1 cellular context compared by ENCODE assay signal in the genomic region with DNA sequence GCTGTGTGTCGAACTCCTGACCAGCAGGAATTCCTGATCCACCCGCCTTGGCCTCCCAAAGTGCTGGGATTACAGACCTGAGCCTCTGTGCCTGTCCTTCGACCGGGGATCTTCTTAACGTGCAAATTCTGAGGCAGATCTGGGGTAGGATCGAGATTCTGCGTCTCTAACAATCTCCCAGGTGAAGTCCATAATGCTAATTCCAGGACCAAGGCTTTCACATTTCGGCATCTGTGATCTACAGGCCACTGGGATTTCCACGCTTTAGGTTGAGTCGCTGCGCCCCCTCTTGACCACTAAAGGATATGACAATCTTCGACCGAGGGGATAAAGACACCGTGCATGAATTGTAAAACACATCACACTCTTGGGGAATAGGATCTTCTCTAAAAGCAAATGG.
A peak's percentile ranks its signal among the peaks of the same experiment; 100 is the strongest.
TF ChIP-seq lines count a peak whose summit lies in the region.

No MANE protein-coding gene starts in this region.

TF ChIP-seq in HepG2, 621 proteins besides CTCF, POLR2A, EP300 and RAD21 (continued from another document and continues in another):
- TF ChIP-seq, protein P1, sequence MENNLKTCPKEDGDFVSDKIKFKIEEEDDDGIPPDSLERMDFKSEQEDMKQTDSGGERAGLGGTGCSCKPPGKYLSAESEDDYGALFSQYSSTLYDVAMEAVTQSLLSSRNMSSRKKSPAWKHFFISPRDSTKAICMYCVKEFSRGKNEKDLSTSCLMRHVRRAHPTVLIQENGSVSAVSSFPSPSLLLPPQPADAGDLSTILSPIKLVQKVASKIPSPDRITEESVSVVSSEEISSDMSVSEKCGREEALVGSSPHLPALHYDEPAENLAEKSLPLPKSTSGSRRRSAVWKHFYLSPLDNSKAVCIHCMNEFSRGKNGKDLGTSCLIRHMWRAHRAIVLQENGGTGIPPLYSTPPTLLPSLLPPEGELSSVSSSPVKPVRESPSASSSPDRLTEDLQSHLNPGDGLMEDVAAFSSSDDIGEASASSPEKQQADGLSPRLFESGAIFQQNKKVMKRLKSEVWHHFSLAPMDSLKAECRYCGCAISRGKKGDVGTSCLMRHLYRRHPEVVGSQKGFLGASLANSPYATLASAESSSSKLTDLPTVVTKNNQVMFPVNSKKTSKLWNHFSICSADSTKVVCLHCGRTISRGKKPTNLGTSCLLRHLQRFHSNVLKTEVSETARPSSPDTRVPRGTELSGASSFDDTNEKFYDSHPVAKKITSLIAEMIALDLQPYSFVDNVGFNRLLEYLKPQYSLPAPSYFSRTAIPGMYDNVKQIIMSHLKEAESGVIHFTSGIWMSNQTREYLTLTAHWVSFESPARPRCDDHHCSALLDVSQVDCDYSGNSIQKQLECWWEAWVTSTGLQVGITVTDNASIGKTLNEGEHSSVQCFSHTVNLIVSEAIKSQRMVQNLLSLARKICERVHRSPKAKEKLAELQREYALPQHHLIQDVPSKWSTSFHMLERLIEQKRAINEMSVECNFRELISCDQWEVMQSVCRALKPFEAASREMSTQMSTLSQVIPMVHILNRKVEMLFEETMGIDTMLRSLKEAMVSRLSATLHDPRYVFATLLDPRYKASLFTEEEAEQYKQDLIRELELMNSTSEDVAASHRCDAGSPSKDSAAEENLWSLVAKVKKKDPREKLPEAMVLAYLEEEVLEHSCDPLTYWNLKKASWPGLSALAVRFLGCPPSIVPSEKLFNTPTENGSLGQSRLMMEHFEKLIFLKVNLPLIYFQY (CRISPR knock-in tag; IDR thresholded peaks at IDR 0.05; ENCODE audit: borderline replicate concordance) = 0 out of 2 replicates have a peak, but pooled peaks have one; percentile 24
- TF ChIP-seq KDM5A (IDR thresholded peaks at IDR 0.05; ENCODE audit: borderline replicate concordance, low read length) (no peak), ZNF232 (CRISPR knock-in tag; IDR thresholded peaks at IDR 0.05; ENCODE audit: borderline replicate concordance) (0 out of 2 replicates have a peak, but pooled peaks have one; percentile 13), ELF3 (CRISPR knock-in tag; IDR thresholded peaks at IDR 0.05) (peak; percentile 18; the same call in 1 of the 2 replicates), ZMYM3 (CRISPR knock-in tag; IDR thresholded peaks at IDR 0.05) (no peak), ARID2 (CRISPR knock-in tag; IDR thresholded peaks at IDR 0.05; ENCODE audit: borderline replicate concordance) (no peak), ZNF644 (CRISPR knock-in tag; IDR thresholded peaks at IDR 0.05; ENCODE audit: low read depth) (0 out of 2 replicates have a peak, but pooled peaks have one; percentile 24), THAP11 (CRISPR knock-in tag; IDR thresholded peaks at IDR 0.05) (0 out of 2 replicates have a peak, but pooled peaks have one; percentile 17), STAG1 (CRISPR knock-in tag; IDR thresholded peaks at IDR 0.05) (peak; percentile 96), ZNF367 (CRISPR knock-in tag; IDR thresholded peaks at IDR 0.05; ENCODE audit: borderline replicate concordance) (no peak), NCOA5 (CRISPR knock-in tag; IDR thresholded peaks at IDR 0.05) (no peak), KDM5B (CRISPR knock-in tag; IDR thresholded peaks at IDR 0.05; ENCODE audit: borderline replicate concordance) (no peak), MED1 (CRISPR knock-in tag; IDR thresholded peaks at IDR 0.05) (no peak), ZNF20 (CRISPR knock-in tag; IDR thresholded peaks at IDR 0.05) (no peak), MIER3 (CRISPR knock-in tag; IDR thresholded peaks at IDR 0.05; ENCODE audit: borderline replicate concordance) (0 out of 2 replicates have a peak, but pooled peaks have one; percentile 26)
- TF ChIP-seq, protein P2, sequence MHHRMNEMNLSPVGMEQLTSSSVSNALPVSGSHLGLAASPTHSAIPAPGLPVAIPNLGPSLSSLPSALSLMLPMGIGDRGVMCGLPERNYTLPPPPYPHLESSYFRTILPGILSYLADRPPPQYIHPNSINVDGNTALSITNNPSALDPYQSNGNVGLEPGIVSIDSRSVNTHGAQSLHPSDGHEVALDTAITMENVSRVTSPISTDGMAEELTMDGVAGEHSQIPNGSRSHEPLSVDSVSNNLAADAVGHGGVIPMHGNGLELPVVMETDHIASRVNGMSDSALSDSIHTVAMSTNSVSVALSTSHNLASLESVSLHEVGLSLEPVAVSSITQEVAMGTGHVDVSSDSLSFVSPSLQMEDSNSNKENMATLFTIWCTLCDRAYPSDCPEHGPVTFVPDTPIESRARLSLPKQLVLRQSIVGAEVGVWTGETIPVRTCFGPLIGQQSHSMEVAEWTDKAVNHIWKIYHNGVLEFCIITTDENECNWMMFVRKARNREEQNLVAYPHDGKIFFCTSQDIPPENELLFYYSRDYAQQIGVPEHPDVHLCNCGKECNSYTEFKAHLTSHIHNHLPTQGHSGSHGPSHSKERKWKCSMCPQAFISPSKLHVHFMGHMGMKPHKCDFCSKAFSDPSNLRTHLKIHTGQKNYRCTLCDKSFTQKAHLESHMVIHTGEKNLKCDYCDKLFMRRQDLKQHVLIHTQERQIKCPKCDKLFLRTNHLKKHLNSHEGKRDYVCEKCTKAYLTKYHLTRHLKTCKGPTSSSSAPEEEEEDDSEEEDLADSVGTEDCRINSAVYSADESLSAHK (CRISPR knock-in tag; IDR thresholded peaks at IDR 0.05; ENCODE audit: borderline replicate concordance) = no peak
- TF ChIP-seq, protein P3, sequence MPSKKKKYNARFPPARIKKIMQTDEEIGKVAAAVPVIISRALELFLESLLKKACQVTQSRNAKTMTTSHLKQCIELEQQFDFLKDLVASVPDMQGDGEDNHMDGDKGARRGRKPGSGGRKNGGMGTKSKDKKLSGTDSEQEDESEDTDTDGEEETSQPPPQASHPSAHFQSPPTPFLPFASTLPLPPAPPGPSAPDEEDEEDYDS (CRISPR knock-in tag; IDR thresholded peaks at IDR 0.05) = peak; percentile 13; the same call in 1 of the 2 replicates
- TF ChIP-seq, protein P4, sequence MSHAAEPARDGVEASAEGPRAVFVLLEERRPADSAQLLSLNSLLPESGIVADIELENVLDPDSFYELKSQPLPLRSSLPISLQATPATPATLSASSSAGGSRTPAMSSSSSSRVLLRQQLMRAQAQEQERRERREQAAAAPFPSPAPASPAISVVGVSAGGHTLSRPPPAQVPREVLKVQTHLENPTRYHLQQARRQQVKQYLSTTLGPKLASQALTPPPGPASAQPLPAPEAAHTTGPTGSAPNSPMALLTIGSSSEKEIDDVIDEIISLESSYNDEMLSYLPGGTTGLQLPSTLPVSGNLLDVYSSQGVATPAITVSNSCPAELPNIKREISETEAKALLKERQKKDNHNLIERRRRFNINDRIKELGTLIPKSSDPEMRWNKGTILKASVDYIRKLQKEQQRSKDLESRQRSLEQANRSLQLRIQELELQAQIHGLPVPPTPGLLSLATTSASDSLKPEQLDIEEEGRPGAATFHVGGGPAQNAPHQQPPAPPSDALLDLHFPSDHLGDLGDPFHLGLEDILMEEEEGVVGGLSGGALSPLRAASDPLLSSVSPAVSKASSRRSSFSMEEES (CRISPR knock-in tag; IDR thresholded peaks at IDR 0.05) = no peak
- TF ChIP-seq, protein P5, sequence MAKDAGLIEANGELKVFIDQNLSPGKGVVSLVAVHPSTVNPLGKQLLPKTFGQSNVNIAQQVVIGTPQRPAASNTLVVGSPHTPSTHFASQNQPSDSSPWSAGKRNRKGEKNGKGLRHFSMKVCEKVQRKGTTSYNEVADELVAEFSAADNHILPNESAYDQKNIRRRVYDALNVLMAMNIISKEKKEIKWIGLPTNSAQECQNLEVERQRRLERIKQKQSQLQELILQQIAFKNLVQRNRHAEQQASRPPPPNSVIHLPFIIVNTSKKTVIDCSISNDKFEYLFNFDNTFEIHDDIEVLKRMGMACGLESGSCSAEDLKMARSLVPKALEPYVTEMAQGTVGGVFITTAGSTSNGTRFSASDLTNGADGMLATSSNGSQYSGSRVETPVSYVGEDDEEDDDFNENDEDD (CRISPR knock-in tag; IDR thresholded peaks at IDR 0.05; ENCODE audit: borderline replicate concordance) = no peak
- TF ChIP-seq, protein P6, sequence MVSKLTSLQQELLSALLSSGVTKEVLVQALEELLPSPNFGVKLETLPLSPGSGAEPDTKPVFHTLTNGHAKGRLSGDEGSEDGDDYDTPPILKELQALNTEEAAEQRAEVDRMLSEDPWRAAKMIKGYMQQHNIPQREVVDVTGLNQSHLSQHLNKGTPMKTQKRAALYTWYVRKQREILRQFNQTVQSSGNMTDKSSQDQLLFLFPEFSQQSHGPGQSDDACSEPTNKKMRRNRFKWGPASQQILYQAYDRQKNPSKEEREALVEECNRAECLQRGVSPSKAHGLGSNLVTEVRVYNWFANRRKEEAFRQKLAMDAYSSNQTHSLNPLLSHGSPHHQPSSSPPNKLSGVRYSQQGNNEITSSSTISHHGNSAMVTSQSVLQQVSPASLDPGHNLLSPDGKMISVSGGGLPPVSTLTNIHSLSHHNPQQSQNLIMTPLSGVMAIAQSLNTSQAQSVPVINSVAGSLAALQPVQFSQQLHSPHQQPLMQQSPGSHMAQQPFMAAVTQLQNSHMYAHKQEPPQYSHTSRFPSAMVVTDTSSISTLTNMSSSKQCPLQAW (CRISPR knock-in tag; IDR thresholded peaks at IDR 0.05) = no peak
- TF ChIP-seq, protein P7, sequence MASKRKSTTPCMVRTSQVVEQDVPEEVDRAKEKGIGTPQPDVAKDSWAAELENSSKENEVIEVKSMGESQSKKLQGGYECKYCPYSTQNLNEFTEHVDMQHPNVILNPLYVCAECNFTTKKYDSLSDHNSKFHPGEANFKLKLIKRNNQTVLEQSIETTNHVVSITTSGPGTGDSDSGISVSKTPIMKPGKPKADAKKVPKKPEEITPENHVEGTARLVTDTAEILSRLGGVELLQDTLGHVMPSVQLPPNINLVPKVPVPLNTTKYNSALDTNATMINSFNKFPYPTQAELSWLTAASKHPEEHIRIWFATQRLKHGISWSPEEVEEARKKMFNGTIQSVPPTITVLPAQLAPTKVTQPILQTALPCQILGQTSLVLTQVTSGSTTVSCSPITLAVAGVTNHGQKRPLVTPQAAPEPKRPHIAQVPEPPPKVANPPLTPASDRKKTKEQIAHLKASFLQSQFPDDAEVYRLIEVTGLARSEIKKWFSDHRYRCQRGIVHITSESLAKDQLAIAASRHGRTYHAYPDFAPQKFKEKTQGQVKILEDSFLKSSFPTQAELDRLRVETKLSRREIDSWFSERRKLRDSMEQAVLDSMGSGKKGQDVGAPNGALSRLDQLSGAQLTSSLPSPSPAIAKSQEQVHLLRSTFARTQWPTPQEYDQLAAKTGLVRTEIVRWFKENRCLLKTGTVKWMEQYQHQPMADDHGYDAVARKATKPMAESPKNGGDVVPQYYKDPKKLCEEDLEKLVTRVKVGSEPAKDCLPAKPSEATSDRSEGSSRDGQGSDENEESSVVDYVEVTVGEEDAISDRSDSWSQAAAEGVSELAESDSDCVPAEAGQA (IDR thresholded peaks at IDR 0.05; ENCODE audit: low read depth) = no peak
- TF ChIP-seq, protein P7 (CRISPR knock-in tag; IDR thresholded peaks at IDR 0.05; ENCODE audit: borderline replicate concordance) = no peak
- TF ChIP-seq, protein P8, sequence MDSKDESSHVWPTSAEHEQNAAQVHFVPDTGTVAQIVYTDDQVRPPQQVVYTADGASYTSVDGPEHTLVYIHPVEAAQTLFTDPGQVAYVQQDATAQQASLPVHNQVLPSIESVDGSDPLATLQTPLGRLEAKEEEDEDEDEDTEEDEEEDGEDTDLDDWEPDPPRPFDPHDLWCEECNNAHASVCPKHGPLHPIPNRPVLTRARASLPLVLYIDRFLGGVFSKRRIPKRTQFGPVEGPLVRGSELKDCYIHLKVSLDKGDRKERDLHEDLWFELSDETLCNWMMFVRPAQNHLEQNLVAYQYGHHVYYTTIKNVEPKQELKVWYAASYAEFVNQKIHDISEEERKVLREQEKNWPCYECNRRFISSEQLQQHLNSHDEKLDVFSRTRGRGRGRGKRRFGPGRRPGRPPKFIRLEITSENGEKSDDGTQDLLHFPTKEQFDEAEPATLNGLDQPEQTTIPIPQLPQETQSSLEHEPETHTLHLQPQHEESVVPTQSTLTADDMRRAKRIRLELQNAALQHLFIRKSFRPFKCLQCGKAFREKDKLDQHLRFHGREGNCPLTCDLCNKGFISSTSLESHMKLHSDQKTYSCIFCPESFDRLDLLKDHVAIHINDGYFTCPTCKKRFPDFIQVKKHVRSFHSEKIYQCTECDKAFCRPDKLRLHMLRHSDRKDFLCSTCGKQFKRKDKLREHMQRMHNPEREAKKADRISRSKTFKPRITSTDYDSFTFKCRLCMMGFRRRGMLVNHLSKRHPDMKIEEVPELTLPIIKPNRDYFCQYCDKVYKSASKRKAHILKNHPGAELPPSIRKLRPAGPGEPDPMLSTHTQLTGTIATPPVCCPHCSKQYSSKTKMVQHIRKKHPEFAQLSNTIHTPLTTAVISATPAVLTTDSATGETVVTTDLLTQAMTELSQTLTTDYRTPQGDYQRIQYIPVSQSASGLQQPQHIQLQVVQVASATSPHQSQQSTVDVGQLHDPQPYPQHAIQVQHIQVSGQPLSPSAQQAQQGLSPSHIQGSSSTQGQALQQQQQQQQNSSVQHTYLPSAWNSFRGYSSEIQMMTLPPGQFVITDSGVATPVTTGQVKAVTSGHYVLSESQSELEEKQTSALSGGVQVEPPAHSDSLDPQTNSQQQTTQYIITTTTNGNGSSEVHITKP (CRISPR knock-in tag; IDR thresholded peaks at IDR 0.05; ENCODE audit: low read depth) = no peak
- TF ChIP-seq, protein P9, sequence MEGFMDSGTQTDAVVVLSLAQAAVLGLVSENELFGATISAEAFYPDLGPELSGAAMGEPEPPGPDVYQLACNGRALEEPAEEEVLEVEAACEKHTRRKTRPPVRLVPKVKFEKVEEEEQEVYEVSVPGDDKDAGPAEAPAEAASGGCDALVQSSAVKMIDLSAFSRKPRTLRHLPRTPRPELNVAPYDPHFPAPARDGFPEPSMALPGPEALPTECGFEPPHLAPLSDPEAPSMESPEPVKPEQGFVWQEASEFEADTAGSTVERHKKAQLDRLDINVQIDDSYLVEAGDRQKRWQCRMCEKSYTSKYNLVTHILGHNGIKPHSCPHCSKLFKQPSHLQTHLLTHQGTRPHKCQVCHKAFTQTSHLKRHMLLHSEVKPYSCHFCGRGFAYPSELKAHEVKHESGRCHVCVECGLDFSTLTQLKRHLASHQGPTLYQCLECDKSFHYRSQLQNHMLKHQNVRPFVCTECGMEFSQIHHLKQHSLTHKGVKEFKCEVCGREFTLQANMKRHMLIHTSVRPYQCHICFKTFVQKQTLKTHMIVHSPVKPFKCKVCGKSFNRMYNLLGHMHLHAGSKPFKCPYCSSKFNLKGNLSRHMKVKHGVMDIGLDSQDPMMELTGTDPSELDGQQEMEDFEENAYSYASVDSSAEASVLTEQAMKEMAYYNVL (CRISPR knock-in tag; IDR thresholded peaks at IDR 0.05; ENCODE audit: borderline replicate concordance) = no peak
